ENCODE assay signal across 1 cellular context in the genomic region with DNA sequence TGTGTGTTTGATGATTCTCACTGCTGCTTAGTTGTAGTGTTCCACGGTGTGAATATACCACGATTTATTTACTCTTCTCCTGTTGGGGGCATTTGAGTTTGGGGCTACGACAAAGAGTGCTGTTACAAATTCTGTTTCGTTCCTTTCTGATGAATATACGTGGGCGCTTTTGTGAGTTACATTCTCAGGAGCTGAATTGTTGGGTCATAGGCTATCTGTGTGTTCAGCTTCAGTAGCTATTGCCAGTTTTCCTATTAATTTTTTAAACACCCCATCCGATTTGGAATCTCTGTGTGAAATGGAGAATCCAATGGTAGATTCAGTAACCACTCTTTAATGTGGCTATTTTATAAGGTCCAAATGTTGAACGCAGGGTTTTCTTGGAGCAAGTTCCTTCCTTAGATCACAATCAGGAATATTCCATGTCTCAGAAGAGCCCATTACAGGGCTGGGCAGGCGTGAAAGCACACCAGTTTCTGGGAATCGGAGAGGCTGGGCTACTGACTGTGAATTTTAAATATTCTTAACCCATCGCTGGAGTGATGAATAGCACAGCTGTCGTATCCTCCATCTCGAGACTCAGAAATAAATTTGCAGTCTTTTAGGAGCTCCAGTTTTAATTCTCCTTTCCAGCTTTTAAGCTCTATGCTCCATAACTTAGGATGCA.
TF ChIP-seq lines count a peak whose summit lies in the region.

No MANE protein-coding gene starts in this region.

TF ChIP-seq in GM23338, 12 proteins besides CTCF, POLR2A, EP300 and RAD21 (continued from another document):
- TF ChIP-seq ZNF462 (CRISPR knock-in tag; IDR thresholded peaks at IDR 0.05): no peak
- TF ChIP-seq POLR2AphosphoS5 (IDR thresholded peaks at IDR 0.05; ENCODE audit: low read depth): no peak
- TF ChIP-seq ETS1 (IDR thresholded peaks at IDR 0.05): no peak
- no peak for TF ChIP-seq CREB1 (CRISPR knock-in tag; IDR thresholded peaks at IDR 0.05; ENCODE audit: low read depth)
- TF ChIP-seq NANOG (IDR thresholded peaks at IDR 0.05; ENCODE audit: borderline replicate concordance): no peak
